7 cellular contexts compared by ENCODE assay signal in genomic region chr4:101527186-101527585, GRCh38.
DNase-seq lines count a peak whose midpoint lies in the region; ATAC-seq lines count a peak whose summit lies in the region.

No MANE protein-coding gene starts in this region.

- peaks cover 3% of the 10 kb centered on the region for H3K9me3 Mint-ChIP-seq in activated naive CD8-positive, alpha-beta T cell (ENCODE audit: low read depth)

- no peak overlapping the region for H3K27ac Mint-ChIP-seq in activated naive CD8-positive, alpha-beta T cell

- H3K27me3 Mint-ChIP-seq in activated naive CD8-positive, alpha-beta T cell, result peaks cover 23% of the 10 kb centered on the region

- ATAC-seq in GM21515 (IDR thresholded peaks at IDR 0.05; ENCODE audit: unreplicated experiment) (peak; percentile 91), GM19023 (IDR thresholded peaks at IDR 0.05; ENCODE audit: unreplicated experiment) (no peak)

- peak overlapping the region; percentile 46 for H3K4me3 Mint-ChIP-seq in activated naive CD8-positive, alpha-beta T cell

- H3K36me3 Mint-ChIP-seq in activated naive CD8-positive, alpha-beta T cell, result peaks cover 2% of the 10 kb centered on the region

- DNase-seq in LHCN-M2 (ENCODE audit: low read depth), result peak; percentile 9
- DNase-seq in stimulated activated CD8-positive, alpha-beta memory T cell treated with anti-CD3 and anti-CD28 coated beads, Interleukin-4, amount 100 ng/mL, for 4 hours (ENCODE audit: low read depth in 2 of 2, low spot score in 1 of 2), result peak; percentile 21 to 49
- no peak for DNase-seq in NCI-H345 (lab: John Stamatoyannopoulos, UW)
- DNase-seq in GM19238 (ENCODE audit: insufficient read length, low spot score), result no peak

- H3K4me1 Mint-ChIP-seq in activated naive CD8-positive, alpha-beta T cell (ENCODE audit: low read depth), result peaks cover 19% of the 10 kb centered on the region

Comparison
In these comparisons a context has a peak if more than half of its experiments do, and no peak if none do; other contexts are left out.
1. DNase-seq: peak in LHCN-M2 (single experiment) and stimulated activated CD8-positive, alpha-beta memory T cell treated with anti-CD3 and anti-CD28 coated beads, Interleukin-4, amount 100 ng/mL, for 4 hours (2 of 2); none in NCI-H345 (single experiment) and GM19238 (single experiment).